24 cellular contexts compared by ENCODE assay signal in the genomic region with DNA sequence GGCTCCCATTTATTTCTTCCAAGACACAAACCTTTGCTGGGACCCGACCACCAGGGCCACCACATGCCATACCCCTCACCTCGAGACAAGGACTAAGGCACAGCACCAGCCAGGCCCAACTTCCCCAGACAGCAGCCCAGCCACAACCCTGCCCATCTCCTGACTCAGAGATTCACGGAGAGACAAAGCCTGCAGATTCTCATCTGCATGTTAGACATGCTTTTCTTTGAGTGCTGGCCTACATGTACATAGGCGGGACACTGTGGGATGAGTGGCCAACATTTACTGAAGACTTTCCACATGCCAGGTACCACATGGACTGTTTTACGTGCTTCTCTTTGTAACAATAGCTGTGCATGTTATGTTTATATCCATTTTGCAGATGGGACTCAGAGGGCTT.
"Had no signal": no experiment of that assay in that cellular context is flagged by ENCODE, and none has a peak within 500 bp of the region (broad histone marks: within the 10 kb centered on the region; RNA-seq: fewer than 3 reads in every experiment).

No MANE protein-coding gene starts in this region.

- H3K9ac ChIP-seq: SK-N-SH had no signal

- DNase-seq: activated B cell treated with CpG ODN at 0.5 μM for 24 hours; activated CD4-positive, alpha-beta T cell treated with anti-CD3 and anti-CD28 coated beads for 48 hours; activated CD4-positive, alpha-beta T cell treated with anti-CD3 and anti-CD28 coated beads, Interleukin-2, amount 50 U/mL, for 4 hours; activated CD4-positive, CD25-positive, alpha-beta regulatory T cell treated with anti-CD3 and anti-CD28 coated beads, Interleukin-2, amount 50 U/mL, for 72 hours; activated CD8-positive, alpha-beta T cell treated with anti-CD3 and anti-CD28 coated beads for 36 hours; activated gamma-delta T cell treated with Interleukin-2 at 50 U/mL for 16 hours; activated naive CD4-positive, alpha-beta T cell treated with anti-CD3 and anti-CD28 coated beads for 36 hours; activated T-cell treated with anti-CD3 and anti-CD28 coated beads, Interleukin-2, amount 50 U/mL, for 24 hours; adrenal gland; brain microvascular endothelial cell; Kasumi-1; KBM-7; NCI-H1048; NCI-H1436 treated with DMSO at 0.1 percent for 48 hours; NCI-H187 treated with DMSO at 0.1 percent for 48 hours; NCI-H2081; NCI-H2227 treated with DMSO at 0.1 percent for 48 hours; NCI-H510A treated with DMSO at 0.1 percent for 48 hours; NCI-H526 treated with DMSO at 0.1 percent for 48 hours; RPMI8226; SHP77 treated with DMSO at 0.1 percent for 48 hours had no signal

- H3K27ac ChIP-seq: adrenal gland, brain microvascular endothelial cell, SJSA1 had no signal

- H3K4me1 ChIP-seq: adrenal gland, SJSA1 had no signal

- H3K9me3 ChIP-seq: adrenal gland, MG63, SJSA1, SK-N-SH had no signal

- H3K27me3 ChIP-seq: adrenal gland, brain microvascular endothelial cell, MG63, SJSA1 had no signal

- H3K4me2 ChIP-seq: SK-N-SH had no signal

- H3K36me3 ChIP-seq: adrenal gland, brain microvascular endothelial cell, MG63, SJSA1 had no signal

- H3K4me3 ChIP-seq: adrenal gland, MG63, SJSA1 had no signal
